2 cellular contexts compared by ENCODE assay signal in the genomic region with DNA sequence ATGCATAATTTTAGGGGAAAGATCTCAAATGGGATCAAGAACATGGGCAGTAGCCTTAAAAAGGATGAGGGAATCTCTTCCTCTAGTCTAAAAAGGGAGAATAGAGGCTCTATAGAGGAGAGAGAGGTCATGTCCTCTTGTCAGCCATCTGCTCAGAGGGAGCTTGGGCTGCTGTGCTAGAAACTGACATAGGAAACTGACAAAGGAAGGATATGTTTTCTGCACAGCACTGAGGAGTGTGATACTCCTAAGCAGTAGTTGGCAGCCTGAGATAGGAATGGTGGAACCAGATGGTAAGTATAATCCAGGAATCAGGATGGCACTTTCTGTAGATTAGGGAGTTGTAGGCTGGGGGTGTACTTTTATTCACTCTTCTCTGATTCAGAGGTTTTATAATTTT.
TF ChIP-seq lines count a peak whose summit lies in the region.

No MANE protein-coding gene starts in this region.

TF ChIP-seq in A549, 52 proteins besides CTCF, POLR2A, EP300 and RAD21:
- no peak for TF ChIP-seq FOSB (CRISPR knock-in tag; IDR thresholded peaks at IDR 0.05)
- TF ChIP-seq NPAS2 (CRISPR knock-in tag; IDR thresholded peaks at IDR 0.05; ENCODE audit: borderline replicate concordance), result no peak

TF ChIP-seq in GM12878, 131 proteins besides CTCF, POLR2A, EP300 and RAD21:
- TF ChIP-seq, protein P1, sequence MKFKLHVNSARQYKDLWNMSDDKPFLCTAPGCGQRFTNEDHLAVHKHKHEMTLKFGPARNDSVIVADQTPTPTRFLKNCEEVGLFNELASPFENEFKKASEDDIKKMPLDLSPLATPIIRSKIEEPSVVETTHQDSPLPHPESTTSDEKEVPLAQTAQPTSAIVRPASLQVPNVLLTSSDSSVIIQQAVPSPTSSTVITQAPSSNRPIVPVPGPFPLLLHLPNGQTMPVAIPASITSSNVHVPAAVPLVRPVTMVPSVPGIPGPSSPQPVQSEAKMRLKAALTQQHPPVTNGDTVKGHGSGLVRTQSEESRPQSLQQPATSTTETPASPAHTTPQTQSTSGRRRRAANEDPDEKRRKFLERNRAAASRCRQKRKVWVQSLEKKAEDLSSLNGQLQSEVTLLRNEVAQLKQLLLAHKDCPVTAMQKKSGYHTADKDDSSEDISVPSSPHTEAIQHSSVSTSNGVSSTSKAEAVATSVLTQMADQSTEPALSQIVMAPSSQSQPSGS (IDR thresholded peaks at IDR 0.05; ENCODE audit: low read length), result no peak
- TF ChIP-seq, protein P2, sequence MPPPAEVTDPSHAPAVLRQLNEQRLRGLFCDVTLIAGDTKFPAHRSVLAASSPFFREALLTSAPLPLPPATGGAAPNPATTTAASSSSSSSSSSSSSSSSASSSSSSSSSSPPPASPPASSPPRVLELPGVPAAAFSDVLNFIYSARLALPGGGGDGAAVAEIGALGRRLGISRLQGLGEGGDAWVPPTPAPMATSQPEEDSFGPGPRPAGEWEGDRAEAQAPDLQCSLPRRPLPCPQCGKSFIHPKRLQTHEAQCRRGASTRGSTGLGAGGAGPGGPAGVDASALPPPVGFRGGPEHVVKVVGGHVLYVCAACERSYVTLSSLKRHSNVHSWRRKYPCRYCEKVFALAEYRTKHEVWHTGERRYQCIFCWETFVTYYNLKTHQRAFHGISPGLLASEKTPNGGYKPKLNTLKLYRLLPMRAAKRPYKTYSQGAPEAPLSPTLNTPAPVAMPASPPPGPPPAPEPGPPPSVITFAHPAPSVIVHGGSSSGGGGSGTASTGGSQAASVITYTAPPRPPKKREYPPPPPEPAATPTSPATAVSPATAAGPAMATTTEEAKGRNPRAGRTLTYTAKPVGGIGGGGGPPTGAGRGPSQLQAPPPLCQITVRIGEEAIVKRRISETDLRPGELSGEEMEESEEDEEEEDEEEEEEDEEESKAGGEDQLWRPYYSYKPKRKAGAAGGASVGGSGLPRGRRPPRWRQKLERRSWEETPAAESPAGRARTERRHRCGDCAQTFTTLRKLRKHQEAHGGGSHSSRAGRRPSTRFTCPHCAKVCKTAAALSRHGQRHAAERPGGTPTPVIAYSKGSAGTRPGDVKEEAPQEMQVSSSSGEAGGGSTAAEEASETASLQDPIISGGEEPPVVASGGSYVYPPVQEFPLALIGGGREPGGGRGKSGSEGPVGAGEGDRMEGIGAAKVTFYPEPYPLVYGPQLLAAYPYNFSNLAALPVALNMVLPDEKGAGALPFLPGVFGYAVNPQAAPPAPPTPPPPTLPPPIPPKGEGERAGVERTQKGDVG (CRISPR knock-in tag; IDR thresholded peaks at IDR 0.05), result no peak
- no peak for TF ChIP-seq LARP7 (IDR thresholded peaks at IDR 0.05)
- TF ChIP-seq CEBPB (IDR thresholded peaks at IDR 0.05; ENCODE audit: borderline replicate concordance in 1 of 2, low read depth in 2 of 2, low read length in 2 of 2), result no peak
- TF ChIP-seq YY1 (IDR thresholded peaks at IDR 0.05; ENCODE audit: low read depth, low read length), result no peak
- TF ChIP-seq CBX5 (IDR thresholded peaks at IDR 0.05; ENCODE audit: low read depth), result no peak
- TF ChIP-seq JUND (IDR thresholded peaks at IDR 0.05; ENCODE audit: low read depth, low read length), result no peak
- TF ChIP-seq SMARCA5 (IDR thresholded peaks at IDR 0.05), result no peak
- TF ChIP-seq TBL1XR1 (IDR thresholded peaks at IDR 0.05; ENCODE audit: low read depth, low read length), result no peak
- TF ChIP-seq FOXM1 (IDR thresholded peaks at IDR 0.05; ENCODE audit: low read depth, low read length), result no peak
- TF ChIP-seq GATAD2B (conservative IDR thresholded peaks at IDR 0.05; ENCODE audit: low read depth), result no peak
- no peak for TF ChIP-seq RB1 (IDR thresholded peaks at IDR 0.05; ENCODE audit: borderline replicate concordance)
- TF ChIP-seq, protein P3, sequence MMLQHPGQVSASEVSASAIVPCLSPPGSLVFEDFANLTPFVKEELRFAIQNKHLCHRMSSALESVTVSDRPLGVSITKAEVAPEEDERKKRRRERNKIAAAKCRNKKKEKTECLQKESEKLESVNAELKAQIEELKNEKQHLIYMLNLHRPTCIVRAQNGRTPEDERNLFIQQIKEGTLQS (IDR thresholded peaks at IDR 0.05; ENCODE audit: borderline replicate concordance, extremely low read depth, low read depth, low read length), result no peak
- TF ChIP-seq CBFB (IDR thresholded peaks at IDR 0.05; ENCODE audit: low read depth), result no peak
- TF ChIP-seq, protein P4, sequence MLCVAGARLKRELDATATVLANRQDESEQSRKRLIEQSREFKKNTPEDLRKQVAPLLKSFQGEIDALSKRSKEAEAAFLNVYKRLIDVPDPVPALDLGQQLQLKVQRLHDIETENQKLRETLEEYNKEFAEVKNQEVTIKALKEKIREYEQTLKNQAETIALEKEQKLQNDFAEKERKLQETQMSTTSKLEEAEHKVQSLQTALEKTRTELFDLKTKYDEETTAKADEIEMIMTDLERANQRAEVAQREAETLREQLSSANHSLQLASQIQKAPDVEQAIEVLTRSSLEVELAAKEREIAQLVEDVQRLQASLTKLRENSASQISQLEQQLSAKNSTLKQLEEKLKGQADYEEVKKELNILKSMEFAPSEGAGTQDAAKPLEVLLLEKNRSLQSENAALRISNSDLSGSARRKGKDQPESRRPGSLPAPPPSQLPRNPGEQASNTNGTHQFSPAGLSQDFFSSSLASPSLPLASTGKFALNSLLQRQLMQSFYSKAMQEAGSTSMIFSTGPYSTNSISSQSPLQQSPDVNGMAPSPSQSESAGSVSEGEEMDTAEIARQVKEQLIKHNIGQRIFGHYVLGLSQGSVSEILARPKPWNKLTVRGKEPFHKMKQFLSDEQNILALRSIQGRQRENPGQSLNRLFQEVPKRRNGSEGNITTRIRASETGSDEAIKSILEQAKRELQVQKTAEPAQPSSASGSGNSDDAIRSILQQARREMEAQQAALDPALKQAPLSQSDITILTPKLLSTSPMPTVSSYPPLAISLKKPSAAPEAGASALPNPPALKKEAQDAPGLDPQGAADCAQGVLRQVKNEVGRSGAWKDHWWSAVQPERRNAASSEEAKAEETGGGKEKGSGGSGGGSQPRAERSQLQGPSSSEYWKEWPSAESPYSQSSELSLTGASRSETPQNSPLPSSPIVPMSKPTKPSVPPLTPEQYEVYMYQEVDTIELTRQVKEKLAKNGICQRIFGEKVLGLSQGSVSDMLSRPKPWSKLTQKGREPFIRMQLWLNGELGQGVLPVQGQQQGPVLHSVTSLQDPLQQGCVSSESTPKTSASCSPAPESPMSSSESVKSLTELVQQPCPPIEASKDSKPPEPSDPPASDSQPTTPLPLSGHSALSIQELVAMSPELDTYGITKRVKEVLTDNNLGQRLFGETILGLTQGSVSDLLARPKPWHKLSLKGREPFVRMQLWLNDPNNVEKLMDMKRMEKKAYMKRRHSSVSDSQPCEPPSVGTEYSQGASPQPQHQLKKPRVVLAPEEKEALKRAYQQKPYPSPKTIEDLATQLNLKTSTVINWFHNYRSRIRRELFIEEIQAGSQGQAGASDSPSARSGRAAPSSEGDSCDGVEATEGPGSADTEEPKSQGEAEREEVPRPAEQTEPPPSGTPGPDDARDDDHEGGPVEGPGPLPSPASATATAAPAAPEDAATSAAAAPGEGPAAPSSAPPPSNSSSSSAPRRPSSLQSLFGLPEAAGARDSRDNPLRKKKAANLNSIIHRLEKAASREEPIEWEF (IDR thresholded peaks at IDR 0.05; ENCODE audit: insufficient replicate concordance, low read depth, low read length), result no peak
